ENCODE assay signal across 28 cellular contexts in the genomic region with DNA sequence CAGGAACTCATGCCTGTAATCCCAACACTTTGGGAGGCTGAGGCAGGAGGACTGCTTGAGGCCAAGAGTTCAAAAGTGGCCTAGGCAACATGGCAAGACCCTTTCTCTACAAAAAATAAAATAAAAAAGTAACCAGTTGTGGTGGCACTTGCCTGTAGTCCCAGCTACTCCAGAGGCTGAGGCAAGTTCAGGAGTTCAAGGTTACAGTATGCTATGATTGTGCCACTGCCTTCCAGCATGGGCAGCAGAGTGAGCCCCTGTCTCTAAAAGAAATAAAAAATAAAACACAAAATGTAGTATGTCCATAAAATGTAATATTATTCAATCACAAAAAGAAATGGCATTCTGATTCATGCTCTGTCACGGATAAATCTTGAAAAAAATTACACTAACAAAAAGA.
"Had no signal": no experiment of that assay in that cellular context is flagged by ENCODE, and none has a peak within 500 bp of the region (broad histone marks: within the 10 kb centered on the region; RNA-seq: fewer than 3 reads in every experiment).

No MANE protein-coding gene starts in this region.

- H3K36me3 ChIP-seq: neural progenitor cell, ovary, suprapubic skin, tibial artery, transverse colon, upper lobe of right lung, uterus had no signal

- ATAC-seq: natural killer cell; psoas muscle; right cardiac atrium; sciatic nerve; stimulated activated memory B cell treated with anti-CD40 and anti-IgM and Interleukin-4, amounts not matched to agents 10 μg/mL and 1 μg/mL and 100 μg/mL, for 72 hours; stimulated activated naive CD8-positive, alpha-beta T cell treated with anti-CD3 and anti-CD28 coated beads, Interleukin-15, amount 100 ng/mL, for 72 hours; stimulated activated naive CD8-positive, alpha-beta T cell treated with anti-CD3 and anti-CD28 coated beads, Interleukin-15, Interleukin-2, amounts not matched to agents 100 U/mL and 50 U/mL, for 24 hours; upper lobe of right lung had no signal

- H3K9ac ChIP-seq: neural progenitor cell, parathyroid adenoma had no signal

- H2AFZ ChIP-seq: neural progenitor cell, parathyroid adenoma had no signal

- H3K79me2 ChIP-seq: parathyroid adenoma had no signal

- H3K27ac ChIP-seq: neural progenitor cell, ovary, parathyroid adenoma, psoas muscle, skin epidermis, spleen, suprapubic skin, testis, tibial artery, transverse colon, upper lobe of right lung, uterus had no signal

- H3K4me1 ChIP-seq: parathyroid adenoma, psoas muscle, uterus had no signal

- H3K4me3 ChIP-seq: neural progenitor cell, ovary, psoas muscle, skin epidermis, smooth muscle cell, spleen, suprapubic skin, testis, tibial artery, transverse colon, upper lobe of right lung, uterus had no signal

- DNase-seq: natural killer cell; occipital lobe; ovary; posterior cingulate gyrus; psoas muscle; right cardiac atrium; spleen; stimulated activated CD4-positive, alpha-beta T cell treated with anti-CD3 and anti-CD28 coated beads, Interleukin-12 subunit alpha, Interleukin-12 subunit beta, amount 100 ng/mL, for 4 hours; stimulated activated CD4-positive, alpha-beta T cell treated with anti-CD3 and anti-CD28 coated beads, Interleukin-1b, Interleukin-23, amount 100 ng/mL, for 48 hours; stimulated activated CD4-positive, alpha-beta T cell treated with anti-CD3 and anti-CD28 coated beads, Interleukin-4, amount 100 ng/mL, for 1 hour; stimulated activated CD4-positive, alpha-beta T cell treated with anti-CD3 and anti-CD28 coated beads, Interleukin-4, amount 100 ng/mL, for 4 hours; stimulated activated CD8-positive, alpha-beta memory T cell treated with anti-CD3 and anti-CD28 coated beads, Interleukin-4, amount 100 ng/mL, for 48 hours; stimulated activated naive CD4-positive, alpha-beta T cell; stimulated activated naive CD8-positive, alpha-beta T cell treated with anti-CD3 and anti-CD28 coated beads, Interleukin-15, amount 100 ng/mL, for 72 hours; stimulated activated naive CD8-positive, alpha-beta T cell treated with anti-CD3 and anti-CD28 coated beads, Interleukin-15, Interleukin-2, amounts not matched to agents 100 U/mL and 50 U/mL, for 24 hours; substantia nigra; testis; tibial artery; transverse colon; upper lobe of right lung; uterus had no signal

- H3K9me3 ChIP-seq: ovary, psoas muscle, spleen, suprapubic skin, testis, tibial artery, transverse colon, upper lobe of right lung, uterus had no signal

- H3K4me2 ChIP-seq: neural progenitor cell, smooth muscle cell had no signal

- H3K27me3 ChIP-seq: neural progenitor cell, ovary, spleen, suprapubic skin, testis, tibial artery, transverse colon, upper lobe of right lung, uterus had no signal
